26 cellular contexts compared by ENCODE assay signal in the genomic region with DNA sequence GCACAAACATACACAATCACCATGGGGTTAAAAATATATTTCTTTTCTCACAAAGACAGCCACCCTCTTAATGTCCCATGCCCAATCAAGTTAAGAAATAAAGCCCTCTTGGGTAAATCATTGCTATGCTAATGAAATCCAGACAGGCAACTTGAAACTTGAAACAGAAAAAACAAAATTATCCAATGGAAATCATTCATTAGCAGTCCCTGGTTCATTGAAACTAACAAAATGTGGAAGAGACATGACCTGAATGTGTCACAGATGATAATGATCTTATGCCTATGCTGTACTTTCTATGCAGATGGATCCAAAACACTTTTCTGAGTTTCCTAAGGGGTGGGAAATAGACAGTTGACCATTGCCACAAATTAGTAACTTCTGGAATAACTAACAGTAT.
"Had no signal": no experiment of that assay in that cellular context is flagged by ENCODE, and none has a peak within 500 bp of the region (broad histone marks: within the 10 kb centered on the region; RNA-seq: fewer than 3 reads in every experiment).

No MANE protein-coding gene starts in this region.

- H3K27ac Mint-ChIP-seq: stimulated activated memory B cell treated with anti-CD40 and anti-IgM and Interleukin-4, amounts not matched to agents 10 μg/mL and 1 μg/mL and 100 μg/mL, for 72 hours; stimulated activated naive CD8-positive, alpha-beta T cell treated with anti-CD3 and anti-CD28 coated beads, Interleukin-15, amount 100 ng/mL, for 72 hours had no signal

- H3K9me3 Mint-ChIP-seq: stimulated activated naive CD8-positive, alpha-beta T cell treated with anti-CD3 and anti-CD28 coated beads, Interleukin-15, amount 100 ng/mL, for 72 hours had no signal

- H3K9me3 ChIP-seq: pancreas, prostate gland, right lobe of liver, upper lobe of left lung, vagina had no signal

- H3K36me3 ChIP-seq: left lung, lower lobe of right lung, pancreas, prostate gland, right atrium auricular region, right lobe of liver, tibial nerve, upper lobe of left lung, vagina had no signal

- H3K4me1 ChIP-seq: left lung, lower lobe of right lung, pancreas, prostate gland, right atrium auricular region, right lobe of liver, upper lobe of left lung, vagina had no signal

- H3K4me3 Mint-ChIP-seq: naive thymus-derived CD8-positive, alpha-beta T cell; stimulated activated memory B cell treated with anti-CD40 and anti-IgM and Interleukin-4, amounts not matched to agents 10 μg/mL and 1 μg/mL and 100 μg/mL, for 72 hours; stimulated activated naive CD8-positive, alpha-beta T cell treated with anti-CD3 and anti-CD28 coated beads, Interleukin-15, amount 100 ng/mL, for 72 hours had no signal

- H3K36me3 Mint-ChIP-seq: naive thymus-derived CD8-positive, alpha-beta T cell; stimulated activated memory B cell treated with anti-CD40 and anti-IgM and Interleukin-4, amounts not matched to agents 10 μg/mL and 1 μg/mL and 100 μg/mL, for 72 hours had no signal

- H3K4me3 ChIP-seq: hepatocyte, left lung, lower lobe of right lung, pancreas, prostate gland, right atrium auricular region, right lobe of liver, smooth muscle cell, tibial nerve, upper lobe of left lung, vagina had no signal

- H3K4me1 Mint-ChIP-seq: naive thymus-derived CD8-positive, alpha-beta T cell; stimulated activated memory B cell treated with anti-CD40 and anti-IgM and Interleukin-4, amounts not matched to agents 10 μg/mL and 1 μg/mL and 100 μg/mL, for 72 hours; stimulated activated naive CD8-positive, alpha-beta T cell treated with anti-CD3 and anti-CD28 coated beads, Interleukin-15, amount 100 ng/mL, for 72 hours had no signal

- DNase-seq: kidney glomerular epithelial cell; left cardiac atrium; left lung; lower lobe of right lung; mammary epithelial cell; mesenchymal stem cell; naive thymus-derived CD8-positive, alpha-beta T cell; nucleus accumbens; pancreas; posterior cingulate gyrus; right lobe of liver; stimulated activated CD4-positive, alpha-beta T cell treated with anti-CD3 and anti-CD28 coated beads, Interleukin-1b, Interleukin-23, amount 100 ng/mL, for 48 hours; stimulated activated CD4-positive, alpha-beta T cell treated with anti-CD3 and anti-CD28 coated beads, Interleukin-2, amount 100 ng/mL, for 48 hours; stimulated activated CD4-positive, alpha-beta T cell treated with anti-CD3 and anti-CD28 coated beads, Interleukin-4, amount 100 ng/mL, for 4 hours; stimulated activated CD8-positive, alpha-beta memory T cell treated with anti-CD3 and anti-CD28 coated beads, Interleukin-4, amount 100 ng/mL, for 48 hours; stimulated activated naive CD4-positive, alpha-beta T cell treated with Interleukin-2 at 50 U/mL for 16 hours; stimulated activated naive CD8-positive, alpha-beta T cell treated with anti-CD3 and anti-CD28 coated beads, Interleukin-15, amount 100 ng/mL, for 72 hours; substantia nigra; upper lobe of left lung had no signal

- H3K27me3 ChIP-seq: hepatocyte, left lung, right atrium auricular region, right lobe of liver, tibial nerve, upper lobe of left lung, vagina had no signal

- H3K27me3 Mint-ChIP-seq: stimulated activated memory B cell treated with anti-CD40 and anti-IgM and Interleukin-4, amounts not matched to agents 10 μg/mL and 1 μg/mL and 100 μg/mL, for 72 hours; stimulated activated naive CD8-positive, alpha-beta T cell treated with anti-CD3 and anti-CD28 coated beads, Interleukin-15, amount 100 ng/mL, for 72 hours had no signal

- ATAC-seq: left cardiac atrium; left lung; lower lobe of right lung; naive thymus-derived CD8-positive, alpha-beta T cell; pancreas; right lobe of liver; stimulated activated memory B cell treated with anti-CD40 and anti-IgM and Interleukin-4, amounts not matched to agents 10 μg/mL and 1 μg/mL and 100 μg/mL, for 72 hours; stimulated activated naive CD8-positive, alpha-beta T cell treated with anti-CD3 and anti-CD28 coated beads, Interleukin-15, amount 100 ng/mL, for 72 hours had no signal
